ENCODE assay signal across 1 cellular context in genomic region chr16:87847785-87848675, GRCh38.
TF ChIP-seq lines count a peak whose summit lies in the region.

No MANE protein-coding gene starts in this region.

TF ChIP-seq in HepG2, 621 proteins besides CTCF, POLR2A, EP300 and RAD21 (continued from another document and continues in another):
- TF ChIP-seq TRIM22 (IDR thresholded peaks at IDR 0.05) (no peak), MATR3 (CRISPR knock-in tag; IDR thresholded peaks at IDR 0.05) (no peak), ZNF18 (CRISPR knock-in tag; IDR thresholded peaks at IDR 0.05; ENCODE audit: insufficient replicate concordance) (no peak), CREB1 (IDR thresholded peaks at IDR 0.05) (no peak), CREB1 (CRISPR knock-in tag; IDR thresholded peaks at IDR 0.05) (no peak), ZNF709 (CRISPR knock-in tag; IDR thresholded peaks at IDR 0.05) (no peak; the same call in 1 of the 2 replicates), ZNF205 (CRISPR knock-in tag; IDR thresholded peaks at IDR 0.05) (peak; percentile 44), AKAP8 (CRISPR knock-in tag; IDR thresholded peaks at IDR 0.05) (peak; percentile 59; the same call in 1 of the 2 replicates), POLR2AphosphoS2 (IDR thresholded peaks at IDR 0.05; ENCODE audit: low read depth, low read length) (peak; percentile 71; the same call in 1 of the 2 replicates), CBFB (CRISPR knock-in tag; IDR thresholded peaks at IDR 0.05) (peak; percentile 28; the same call in 1 of the 2 replicates), FOXM1 (CRISPR knock-in tag; IDR thresholded peaks at IDR 0.05) (no peak), ZNF616 (CRISPR knock-in tag; IDR thresholded peaks at IDR 0.05; ENCODE audit: low read depth) (peak; percentile 55; the same call in 1 of the 2 replicates), ZNF543 (CRISPR knock-in tag; IDR thresholded peaks at IDR 0.05) (peak; percentile 94), HOXD1 (CRISPR knock-in tag; IDR thresholded peaks at IDR 0.05) (peak; percentile 85; the same call in 1 of the 2 replicates), RARA (CRISPR knock-in tag; IDR thresholded peaks at IDR 0.05) (peak; percentile 83), POLR2G (IDR thresholded peaks at IDR 0.05; ENCODE audit: low read depth, low read length) (peak; percentile 80), NFIC (IDR thresholded peaks at IDR 0.05; ENCODE audit: low read length) (no peak), SRSF1 (optimal IDR thresholded peaks at IDR 0.05; ENCODE audit: low read depth, low read length) (peak; percentile 49), ZNF510 (CRISPR knock-in tag; IDR thresholded peaks at IDR 0.05; ENCODE audit: low read depth) (peak; percentile 54; the same call in 1 of the 2 replicates), ZBTB33 (CRISPR knock-in tag; IDR thresholded peaks at IDR 0.05) (peak; percentile 46), SUZ12 (IDR thresholded peaks at IDR 0.05; ENCODE audit: low read depth, low read length) (no peak), ZNF343 (CRISPR knock-in tag; IDR thresholded peaks at IDR 0.05) (peak; percentile 98), ZNF281 (CRISPR knock-in tag; IDR thresholded peaks at IDR 0.05; ENCODE audit: borderline replicate concordance) (peak; percentile 65; the same call in 1 of the 2 replicates), U2AF1 (optimal IDR thresholded peaks at IDR 0.05; ENCODE audit: low read depth, low read length) (no peak), MAFF (IDR thresholded peaks at IDR 0.05; ENCODE audit: low read depth, low read length) (no peak), KDM6A (CRISPR knock-in tag; IDR thresholded peaks at IDR 0.05; ENCODE audit: low read depth) (no peak; the same call in 1 of the 2 replicates), ZBTB10 (CRISPR knock-in tag; IDR thresholded peaks at IDR 0.05; ENCODE audit: borderline replicate concordance) (peak; percentile 57; the same call in 1 of the 2 replicates), HDAC2 (CRISPR knock-in tag; IDR thresholded peaks at IDR 0.05) (peak; percentile 94), ZSCAN20 (CRISPR knock-in tag; IDR thresholded peaks at IDR 0.05; ENCODE audit: borderline replicate concordance) (peak; percentile 97), TCF7L2 (IDR thresholded peaks at IDR 0.05; ENCODE audit: low read depth, low read length) (no peak), TOPORS (CRISPR knock-in tag; IDR thresholded peaks at IDR 0.05) (peak; percentile 86; the same call in 1 of the 2 replicates), ARID3A (IDR thresholded peaks at IDR 0.05; ENCODE audit: low read depth, low read length) (peak; percentile 81; the same call in 1 of the 2 replicates), NFATC3 (CRISPR knock-in tag; IDR thresholded peaks at IDR 0.05) (peak; percentile 46; the same call in 1 of the 2 replicates), BRCA1 (CRISPR knock-in tag; IDR thresholded peaks at IDR 0.05) (peak; percentile 77; the same call in 1 of the 2 replicates), ARNT2 (CRISPR knock-in tag; IDR thresholded peaks at IDR 0.05; ENCODE audit: low read depth) (peak; percentile 65; the same call in 1 of the 2 replicates), PRDM10 (CRISPR knock-in tag; IDR thresholded peaks at IDR 0.05; ENCODE audit: low read depth) (peak; percentile 42; the same call in 1 of the 2 replicates), ZNF292 (CRISPR knock-in tag; IDR thresholded peaks at IDR 0.05; ENCODE audit: borderline replicate concordance, low read depth) (peak; percentile 98), ZKSCAN5 (CRISPR knock-in tag; IDR thresholded peaks at IDR 0.05) (no peak), CBX1 (IDR thresholded peaks at IDR 0.05; ENCODE audit: low read depth) (peak; percentile 82), EED (CRISPR knock-in tag; IDR thresholded peaks at IDR 0.05) (0 out of 2 replicates have a peak, but pooled peaks have one; percentile 70), POGZ (CRISPR knock-in tag; IDR thresholded peaks at IDR 0.05) (0 out of 2 replicates have a peak, but pooled peaks have one; percentile 27), ZNF12 (CRISPR knock-in tag; IDR thresholded peaks at IDR 0.05) (peak; percentile 67; the same call in 1 of the 2 replicates), ATF2 (CRISPR knock-in tag; IDR thresholded peaks at IDR 0.05) (peak; percentile 63; the same call in 1 of the 2 replicates), RELA (CRISPR knock-in tag; IDR thresholded peaks at IDR 0.05) (peak; percentile 24; the same call in 1 of the 2 replicates)
